1 cellular context compared by ENCODE assay signal in the genomic region with DNA sequence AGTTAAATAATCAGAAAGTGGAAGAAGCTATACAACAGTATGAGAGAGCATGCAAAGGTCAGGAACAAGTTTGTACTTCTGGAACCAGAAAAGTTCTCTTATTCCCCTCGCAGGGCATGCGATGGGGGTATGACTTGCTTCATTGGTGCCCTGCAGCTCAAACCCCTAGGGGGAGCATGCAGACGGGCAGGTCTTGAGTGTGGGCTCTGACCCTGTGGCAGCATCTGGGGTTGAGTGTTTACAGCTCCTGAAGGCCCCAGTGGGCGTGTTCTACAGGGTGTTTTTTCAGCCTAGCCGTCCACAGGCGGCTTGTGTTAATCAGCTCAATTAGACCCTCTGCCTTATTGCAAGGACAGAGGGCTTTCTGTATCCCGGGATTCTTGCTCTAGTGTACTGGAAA.
TF ChIP-seq lines count a peak whose summit lies in the region.

No MANE protein-coding gene starts in this region.

TF ChIP-seq in H1, 55 proteins besides CTCF, POLR2A, EP300 and RAD21:
- TF ChIP-seq MAFK (IDR thresholded peaks at IDR 0.05; ENCODE audit: low read depth, low read length) (no peak), NRF1 (IDR thresholded peaks at IDR 0.05; ENCODE audit: low read depth, low read length) (no peak), RNF2 (IDR thresholded peaks at IDR 0.05; ENCODE audit: borderline replicate concordance, low read depth, low read length, missing control alignments, poor library complexity, severe bottlenecking) (no peak), YY1 (IDR thresholded peaks at IDR 0.05; ENCODE audit: low read depth, low read length) (no peak)
TF ChIP-seq in H1: peak in this region for 0.
